1 cellular context compared by ENCODE assay signal in genomic region chr12:121793836-121794531, GRCh38.
A peak's percentile ranks its signal among the peaks of the same experiment; 100 is the strongest.
TF ChIP-seq lines count a peak whose summit lies in the region.

No MANE protein-coding gene starts in this region.

TF ChIP-seq in K562, 482 proteins besides CTCF, POLR2A, EP300 and RAD21 (continued from another document and continues in another):
- TF ChIP-seq ZNF407 (IDR thresholded peaks at IDR 0.05; ENCODE audit: low read depth) (no peak), ZNF253 (CRISPR knock-in tag; conservative IDR thresholded peaks at IDR 0.05) (no peak), YY1 (IDR thresholded peaks at IDR 0.05; ENCODE audit: borderline replicate concordance in 1 of 3, control insufficient read depth in 1 of 3, extremely low read depth in 1 of 3, insufficient read depth in 3 of 3, insufficient read length in 1 of 3, insufficient replicate concordance in 2 of 3, low read depth in 1 of 3, low read length in 2 of 3) (peak in 2 of 3 experiments; percentile 63 to 84), GATA2 (CRISPR knock-in tag; IDR thresholded peaks at IDR 0.05) (no peak), ESRRB (CRISPR knock-in tag; IDR thresholded peaks at IDR 0.05; ENCODE audit: borderline replicate concordance) (no peak), SNAPC5 (CRISPR knock-in tag; IDR thresholded peaks at IDR 0.05) (no peak), ZBTB11 (CRISPR knock-in tag; IDR thresholded peaks at IDR 0.05) (no peak; a peak in 1 of 6 replicates), HMG20B (CRISPR knock-in tag; IDR thresholded peaks at IDR 0.05) (no peak), SNIP1 (IDR thresholded peaks at IDR 0.05; ENCODE audit: low read depth) (no peak), ZC3H4 (CRISPR knock-in tag; IDR thresholded peaks at IDR 0.05; ENCODE audit: borderline replicate concordance) (no peak), E2F6 (IDR thresholded peaks at IDR 0.05; ENCODE audit: borderline replicate concordance in 1 of 2, extremely low read depth in 1 of 2, insufficient read depth in 1 of 2, insufficient read length in 1 of 2, low read depth in 1 of 2, low read length in 1 of 2, poor library complexity in 1 of 2, severe bottlenecking in 1 of 2) (peak; percentile 92 to 93), NFXL1 (CRISPR knock-in tag; IDR thresholded peaks at IDR 0.05) (no peak), SIX5 (IDR thresholded peaks at IDR 0.05; ENCODE audit: borderline replicate concordance in 1 of 2, insufficient read depth in 1 of 2, low read depth in 1 of 2, low read length in 2 of 2) (no peak), ZNF830 (CRISPR knock-in tag; IDR thresholded peaks at IDR 0.05) (no peak), SRSF1 (IDR thresholded peaks at IDR 0.05; ENCODE audit: low read depth, low read length) (no peak), KDM5B (IDR thresholded peaks at IDR 0.05; ENCODE audit: insufficient replicate concordance, low read depth, low read length) (no peak), HMGN3 (IDR thresholded peaks at IDR 0.05; ENCODE audit: borderline replicate concordance, extremely low read depth, insufficient read length, low read depth, low read length) (peak; percentile 93), NRF1 (conservative IDR thresholded peaks at IDR 0.05 in 1 of 2, IDR thresholded peaks at IDR 0.05 in 1 of 2) (peak; percentile 60 to 72), FOXJ3 (CRISPR knock-in tag; IDR thresholded peaks at IDR 0.05) (no peak), RBM17 (IDR thresholded peaks at IDR 0.05; ENCODE audit: borderline replicate concordance, low read depth, low read length) (no peak), ZNF280A (IDR thresholded peaks at IDR 0.05; ENCODE audit: low read depth, partially characterized antibody) (no peak), ZNF77 (CRISPR knock-in tag; IDR thresholded peaks at IDR 0.05) (no peak), CCAR2 (IDR thresholded peaks at IDR 0.05; ENCODE audit: low read depth, low read length) (no peak), GMEB1 (CRISPR knock-in tag; IDR thresholded peaks at IDR 0.05) (peak; percentile 91), ZKSCAN8 (CRISPR knock-in tag; IDR thresholded peaks at IDR 0.05) (no peak; the same call in 1 of the 2 replicates), ARID4B (CRISPR knock-in tag; IDR thresholded peaks at IDR 0.05) (peak; percentile 89), BCOR (IDR thresholded peaks at IDR 0.05) (no peak; the same call in 1 of the 2 replicates), GATAD2A (IDR thresholded peaks at IDR 0.05) (peak; percentile 69), RBM25 (IDR thresholded peaks at IDR 0.05; ENCODE audit: low read depth, low read length, severe bottlenecking) (peak; percentile 58)
